Comparison of ENCODE assay signal across 8 cellular contexts in the genomic region with DNA sequence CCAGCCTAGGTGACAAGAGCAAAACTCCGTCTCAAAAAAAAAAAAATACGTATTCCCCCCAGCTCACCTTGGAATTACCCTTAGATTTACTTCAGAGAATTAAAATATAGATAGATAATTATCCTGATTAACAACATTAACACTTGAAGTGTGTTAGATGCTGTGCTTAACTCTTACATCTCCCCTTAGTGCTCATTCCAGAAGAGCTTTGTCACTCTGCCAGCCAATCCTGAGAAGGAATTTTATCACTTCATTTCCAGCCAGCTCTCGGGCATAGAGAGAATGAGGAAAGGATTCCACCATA. TPM values are rescaled to one million over a fixed set of nuclear protein-coding genes. Genes with fewer than 3 reads are reported as not detected.
DNase-seq lines count a peak whose midpoint lies in the region; ATAC-seq and TF ChIP-seq lines count a peak whose summit lies in the region.

No MANE protein-coding gene starts in this region.

- H3K4me1 Mint-ChIP-seq in CD8-positive, alpha-beta T cell (ENCODE audit: low read depth) = peaks cover 26% of the 10 kb centered on the region

- H3K4me1 ChIP-seq in CD8-positive, alpha-beta T cell (ENCODE audit: insufficient read depth, low read length) = peaks cover 23% of the 10 kb centered on the region
- H3K4me1 ChIP-seq in RWPE2 (ENCODE audit: insufficient read depth, poor library complexity, severe bottlenecking) (peaks cover 33% of the 10 kb centered on the region), rectal smooth muscle tissue (ENCODE audit: control insufficient read depth, insufficient read depth, low read length) (peaks cover 28% of the 10 kb centered on the region)

- H3K27ac ChIP-seq in CD8-positive, alpha-beta T cell (ENCODE audit: low read depth, low read length) = no peak overlapping the region
- H3K27ac ChIP-seq in RWPE2 (ENCODE audit: poor library complexity, severe bottlenecking) (peak overlapping the region; percentile 99), rectal smooth muscle tissue (ENCODE audit: low read depth, low read length) (peak overlapping the region; percentile 98)

- peak overlapping the region; percentile 51 for H3K9ac ChIP-seq in rectal smooth muscle tissue (ENCODE audit: low read length)

- ATAC-seq in CD8-positive, alpha-beta T cell = no peak
- ATAC-seq in RWPE2 (ENCODE audit: low read depth) = no peak
- no peak for ATAC-seq in GM19397 (IDR thresholded peaks at IDR 0.05; ENCODE audit: unreplicated experiment)
- ATAC-seq in GM18498 (IDR thresholded peaks at IDR 0.05; ENCODE audit: unreplicated experiment) = no peak

- peaks cover 37% of the 10 kb centered on the region for H3K36me3 Mint-ChIP-seq in CD8-positive, alpha-beta T cell

- CTCF ChIA-PET in CD8-positive, alpha-beta T cell (lab: Charles Lee) = interaction anchor here (1.3 to 20.2 kb wide), 8 partner anchors 11 to 119 kb away, joined by 3 to 177 read pairs (median 8); a partner anchor contains a TSS

- H3K9me3 ChIP-seq in CD8-positive, alpha-beta T cell (ENCODE audit: low read length) = no peaks in the 10 kb centered on the region
- H3K9me3 ChIP-seq in RWPE2 (ENCODE audit: severe bottlenecking) = no peaks in the 10 kb centered on the region

- intact Hi-C loops in CD8-positive, alpha-beta T cell (cut with DNase I, micrococcal nuclease) = no loop called here

- no peak overlapping the region for H3K4me3 ChIP-seq in CD8-positive, alpha-beta T cell (ENCODE audit: low read depth, low read length)
- H3K4me3 ChIP-seq in RWPE2 (ENCODE audit: severe bottlenecking) = peak overlapping the region; percentile 15
- peak overlapping the region; percentile 88 for H3K4me3 ChIP-seq in fibroblast of mammary gland (ENCODE audit: control insufficient read depth, low read depth, low read length)
- peak overlapping the region; percentile 45 for H3K4me3 ChIP-seq in rectal smooth muscle tissue (ENCODE audit: low read length)

- H3K27ac Mint-ChIP-seq in CD8-positive, alpha-beta T cell = peak overlapping the region; percentile 33

- H3K9me3 Mint-ChIP-seq in CD8-positive, alpha-beta T cell = no peaks in the 10 kb centered on the region

- H3K4me3 Mint-ChIP-seq in CD8-positive, alpha-beta T cell = no peak overlapping the region

- no peak for TF ChIP-seq CTCF in CD8-positive, alpha-beta T cell (IDR thresholded peaks at IDR 0.05)
- no peak for TF ChIP-seq CTCF in RWPE2 (IDR thresholded peaks at IDR 0.05; ENCODE audit: poor library complexity, severe bottlenecking)
- no peak for TF ChIP-seq CTCF in fibroblast of mammary gland (conservative IDR thresholded peaks at IDR 0.05; ENCODE audit: control insufficient read depth, insufficient read depth, low read depth, low read length)

- POLR2A ChIA-PET in CD8-positive, alpha-beta T cell (lab: Charles Lee) = interaction anchor here (1.2 to 2.9 kb wide), 4 partner anchors 10 to 27 kb away, joined by 3 to 9 read pairs (median 6); a partner anchor contains a TSS

- H3K27me3 Mint-ChIP-seq in CD8-positive, alpha-beta T cell (ENCODE audit: low read depth) = no peaks in the 10 kb centered on the region

- no peaks in the 10 kb centered on the region for H3K27me3 ChIP-seq in CD8-positive, alpha-beta T cell (ENCODE audit: insufficient read depth, low read length)
- no peaks in the 10 kb centered on the region for H3K27me3 ChIP-seq in RWPE2 (ENCODE audit: insufficient read depth, poor library complexity, severe bottlenecking)
- no peaks in the 10 kb centered on the region for H3K27me3 ChIP-seq in rectal smooth muscle tissue (ENCODE audit: control insufficient read depth, insufficient read depth, low read length)

- H3K36me3 ChIP-seq in CD8-positive, alpha-beta T cell (ENCODE audit: insufficient read depth, low read length) = peaks cover 22% of the 10 kb centered on the region
- H3K36me3 ChIP-seq in RWPE2 (ENCODE audit: low read depth) (peaks cover 35% of the 10 kb centered on the region), rectal smooth muscle tissue (ENCODE audit: control insufficient read depth, insufficient read depth, low read length) (peaks cover 12% of the 10 kb centered on the region)

- no peak for DNase-seq in CD8-positive, alpha-beta T cell
- no peak for DNase-seq in RWPE2 (ENCODE audit: low spot score)
- no peak for DNase-seq in fibroblast of mammary gland (ENCODE audit: low read depth)
- DNase-seq in NCI-H1105 treated with DMSO at 0.1 percent for 48 hours (lab: John Stamatoyannopoulos, UW) = no peak
- DNase-seq in SIG-M5 treated with dmso at 0.1 percent for 504 hours (lab: John Stamatoyannopoulos, UW; ENCODE audit: unreplicated experiment) = no peak

RNA-seq across cellular contexts. Expression of a gene that starts 1.6 kb away (rescaled TPM):
- 10 to 100 TPM; 54.5 to 58.3 TPM for total RNA-seq in CD8-positive, alpha-beta T cell

RNA-seq across cellular contexts. Expression of a gene that starts 2.3 kb away (rescaled TPM):
- 1 to 10 TPM; 2.3 to 2.9 TPM for total RNA-seq in CD8-positive, alpha-beta T cell

RNA-seq across cellular contexts. Expression of a gene that starts 10.6 kb away (rescaled TPM):
- total RNA-seq in CD8-positive, alpha-beta T cell = 10 to 100 TPM; 25.1 to 26.7 TPM

RNA-seq across cellular contexts. Expression of a gene that starts 11.0 kb away (rescaled TPM):
- 10 to 100 TPM; 17.4 to 19.0 TPM for total RNA-seq in CD8-positive, alpha-beta T cell

RNA-seq across cellular contexts. Expression of a gene that starts 16.3 kb away (rescaled TPM):
- total RNA-seq in CD8-positive, alpha-beta T cell = 100 to 1,000 TPM; 315 to 319 TPM
